In genomic region chr4:121229993-121230392, GRCh38 we compare ENCODE assay signal across 17 cellular contexts.
"Had no signal": no experiment of that assay in that cellular context is flagged by ENCODE, and none has a peak within 500 bp of the region (broad histone marks: within the 10 kb centered on the region; RNA-seq: fewer than 3 reads in every experiment).

No MANE protein-coding gene starts in this region.

- H3K36me3 Mint-ChIP-seq: IgD-negative memory B cell had no signal

- H3K9me3 Mint-ChIP-seq: IgD-negative memory B cell had no signal

- H3K27ac Mint-ChIP-seq: IgD-negative memory B cell had no signal

- DNase-seq: Karpas-422, KG1, MG63, NCI-H1092 treated with DMSO at 0.1 percent for 48 hours, NCI-H1436, NCI-H187, NCI-H2029, NCI-H2081 treated with DMSO at 0.1 percent for 48 hours, NCI-H2171 treated with DMSO at 0.1 percent for 48 hours, NCI-H446 treated with DMSO at 0.1 percent for 48 hours, NCI-H510A treated with DMSO at 0.1 percent for 48 hours, NCI-H526, NCI-H774, Right ventricle myocardium superior, RPMI8226, SIG-M5 had no signal

- H3K4me3 Mint-ChIP-seq: IgD-negative memory B cell had no signal

- H3K27me3 Mint-ChIP-seq: IgD-negative memory B cell had no signal
